ENCODE assay signal across 8 cellular contexts in genomic region chr11:16785520-16786128, GRCh38. TPM values are rescaled to one million over a fixed set of nuclear protein-coding genes. Genes with fewer than 3 reads are reported as not detected.
A peak's percentile ranks its signal among the peaks of the same experiment; 100 is the strongest.
DNase-seq lines count a peak whose midpoint lies in the region; ATAC-seq, FAIRE-seq and TF ChIP-seq lines count a peak whose summit lies in the region.

No MANE protein-coding gene starts in this region.

- H3K4me1 ChIP-seq in kidney (ENCODE audit: control insufficient read depth in 1 of 2, insufficient read depth in 1 of 2, low read depth in 1 of 2, low read length in 2 of 2): peaks cover 16 to 26% of the 10 kb centered on the region in 2 donors

- peak overlapping the region in 1 of 2 donors; percentile 30 for H3K9ac ChIP-seq in kidney (ENCODE audit: low read length in 2 of 2)

- H3K27ac ChIP-seq in kidney (ENCODE audit: low read depth in 2 of 2, low read length in 2 of 2): no peak overlapping the region

- intact Hi-C loops in kidney (cut with DNase I): no loop called here

- peaks cover 13 to 36% of the 10 kb centered on the region in 2 donors for H3K36me3 ChIP-seq in kidney (ENCODE audit: control insufficient read depth in 1 of 2, insufficient read depth in 2 of 2, low read length in 2 of 2)

- peak; percentile 84 for ATAC-seq in HG02852 (IDR thresholded peaks at IDR 0.05; ENCODE audit: unreplicated experiment)

- FAIRE-seq in kidney (lab: Jason Lieb, UNC): no peak

- H3K4me3 ChIP-seq in cardiac fibroblast (replicated peaks in 1 of 2; ENCODE audit: low read depth in 2 of 2, low read length in 2 of 2) (no peak overlapping the region), kidney (ENCODE audit: low read length in 2 of 2) (no peak overlapping the region)

- TF ChIP-seq CTCF in GM13977 (IDR thresholded peaks at IDR 0.05; ENCODE audit: extremely low read depth, insufficient read depth, missing control alignments): peak; percentile 90
- TF ChIP-seq CTCF in cardiac fibroblast (IDR thresholded peaks at IDR 0.05; ENCODE audit: low read depth, low read length): peak; percentile 91
- peak; percentile 87 for TF ChIP-seq CTCF in kidney (IDR thresholded peaks at IDR 0.05; ENCODE audit: borderline replicate concordance, extremely low read depth, insufficient read depth)

- no peaks in the 10 kb centered on the region for H3K9me3 ChIP-seq in kidney (ENCODE audit: control insufficient read depth in 1 of 2, low read length in 2 of 2)

- peak; percentile 36 for DNase-seq in 8988T
- peak; percentile 86 for DNase-seq in GM13977 (ENCODE audit: low spot score)
- peak; percentile 58 for DNase-seq in NCI-H146 (lab: John Stamatoyannopoulos, UW)
- peak; percentile 57 for DNase-seq in UCSD-AML1 (lab: John Stamatoyannopoulos, UW; ENCODE audit: unreplicated experiment)
- DNase-seq in cardiac fibroblast (ENCODE audit: low read depth in 2 of 2): peak; percentile 86 to 88
- no peak for DNase-seq in kidney
- DNase-seq in stimulated activated CD4-positive, alpha-beta T cell treated with anti-CD3 and anti-CD28 coated beads, Interleukin-2, amount 100 ng/mL, for 4 hours (ENCODE audit: low read depth): peak; percentile 32

- in situ Hi-C loops in GM13977 (cut with MboI; ENCODE audit: low pct_unique_long_range_greater_than_20kb, low sequenced_read_pairs, unreplicated experiment): loop anchor here (25.0 kb wide), 1 partner anchor 727 kb away; no protein-coding TSS in a partner anchor

RNA-seq across cellular contexts. Expression of gene C11orf58, which starts 47.2 kb away (rescaled TPM):
- 117 TPM for total RNA-seq in kidney
- polyA plus RNA-seq in kidney (ENCODE audit: insufficient read depth, low read depth, low replicate concordance): 113 TPM
